Comparison of ENCODE assay signal across 22 cellular contexts in genomic region chr2:143632751-143633374, GRCh38.
DNase-seq lines count a peak whose midpoint lies in the region; ATAC-seq and TF ChIP-seq lines count a peak whose summit lies in the region.
"Had no signal": no experiment of that assay in that cellular context is flagged by ENCODE, and none has a peak within 500 bp of the region (broad histone marks: within the 10 kb centered on the region; RNA-seq: fewer than 3 reads in every experiment).

No MANE protein-coding gene starts in this region.

- ATAC-seq in left lung, result peak; percentile 28
- no peak for ATAC-seq in body of pancreas
- ATAC-seq in gastroesophageal sphincter, result no peak
- ATAC-seq: activated CD8-positive, alpha-beta memory T cell treated with anti-CD3 and anti-CD28 coated beads, Interleukin-2, amount 10 ng/mL, durations not matched to agents 7 days and 5 days; esophagus mucosa; foreskin keratinocyte had no signal

- TF ChIP-seq CTCF in left lung (IDR thresholded peaks at IDR 0.05), result no peak
- TF ChIP-seq CTCF in body of pancreas (IDR thresholded peaks at IDR 0.05), result no peak
- TF ChIP-seq CTCF in gastroesophageal sphincter (IDR thresholded peaks at IDR 0.05), result no peak

- H3K27ac ChIP-seq in left lung (no peak overlapping the region), body of pancreas (no peak overlapping the region), gastroesophageal sphincter (no peak overlapping the region)
- H3K27ac ChIP-seq: foreskin keratinocyte, PC-9, tibial artery, VCaP had no signal

- no peak for TF ChIP-seq EP300 in gastroesophageal sphincter (IDR thresholded peaks at IDR 0.05)

- no peaks in the 10 kb centered on the region for H3K27me3 ChIP-seq in left lung
- H3K27me3 ChIP-seq in body of pancreas, result no peaks in the 10 kb centered on the region
- H3K27me3 ChIP-seq in gastroesophageal sphincter, result no peaks in the 10 kb centered on the region
- H3K27me3 ChIP-seq: foreskin keratinocyte, tibial artery had no signal

- WGBS in body of pancreas, 2 donors, result 68 to 73% methylated on average over 3 of the region's 3 CpGs
- 65 to 78% methylated on average over 3 of the region's 3 CpGs for WGBS in gastroesophageal sphincter (ENCODE audit: low coverage in 1 of 2), 2 donors

- peaks cover 0 to 13% of the 10 kb centered on the region in 2 donors for H3K9me3 ChIP-seq in left lung
- H3K9me3 ChIP-seq in body of pancreas, result no peaks in the 10 kb centered on the region
- peaks cover 0 to 15% (median 0%) of the 10 kb centered on the region in 3 donors for H3K9me3 ChIP-seq in gastroesophageal sphincter

- intact Hi-C loops in left lung (cut with DNase I), result no loop called here
- intact Hi-C loops in body of pancreas (cut with DNase I), result no loop called here

- DNase-seq in NCI-H1417 (lab: John Stamatoyannopoulos, UW) (peak in 2 of 3 experiments; percentile 46 to 85), NCI-H1417 treated with DMSO at 0.1 percent for 48 hours (lab: John Stamatoyannopoulos, UW) (no peak), NCI-H1436 (lab: John Stamatoyannopoulos, UW) (peak; percentile 30), NCI-H510A treated with DMSO at 0.1 percent for 48 hours (lab: John Stamatoyannopoulos, UW) (peak; percentile 79), left lung (no peak), body of pancreas (no peak)
- no peak for DNase-seq in activated effector memory CD4-positive, alpha-beta T cell treated with Interleukin-2 at 50 U/mL for 16 hours
- DNase-seq: 8988T; activated CD4-positive, alpha-beta T cell treated with anti-CD3 and anti-CD28 coated beads for 48 hours; activated CD8-positive, alpha-beta memory T cell treated with anti-CD3 and anti-CD28 coated beads, Interleukin-2, amount 10 ng/mL, durations not matched to agents 7 days and 5 days; CD4-positive, alpha-beta T cell; endodermal cell; foreskin keratinocyte; NCI-H1694 treated with DMSO at 0.1 percent for 48 hours; NCI-H446; PC-9; Right ventricle myocardium superior; tibial artery had no signal

- H3K4me3 ChIP-seq in left lung (no peak overlapping the region), body of pancreas (no peak overlapping the region), gastroesophageal sphincter (no peak overlapping the region)
- H3K4me3 ChIP-seq: lung, PC-9, tibial artery had no signal

- H3K36me3 ChIP-seq in left lung (no peaks in the 10 kb centered on the region), body of pancreas (replicated peaks in 1 of 2; ENCODE audit: insufficient read depth in 1 of 2, low read depth in 2 of 2) (no peaks in the 10 kb centered on the region), gastroesophageal sphincter (no peaks in the 10 kb centered on the region)
- H3K36me3 ChIP-seq: tibial artery had no signal

- H3K4me1 ChIP-seq in left lung (no peaks in the 10 kb centered on the region), body of pancreas (no peaks in the 10 kb centered on the region), gastroesophageal sphincter (no peaks in the 10 kb centered on the region)
- H3K4me1 ChIP-seq: foreskin keratinocyte, tibial artery had no signal

- no peak for TF ChIP-seq POLR2A in body of pancreas (IDR thresholded peaks at IDR 0.05)
- no peak for TF ChIP-seq POLR2A in gastroesophageal sphincter (IDR thresholded peaks at IDR 0.05)

Comparison
In these comparisons a context has a peak if more than half of its experiments do, and no peak if none do; other contexts are left out.
1. DNase-seq: peak in NCI-H1417 (2 of 3), NCI-H1436 (single experiment) and NCI-H510A treated with DMSO at 0.1 percent for 48 hours (single experiment); none in NCI-H1417 treated with DMSO at 0.1 percent for 48 hours (single experiment), left lung (0 of 2), activated effector memory CD4-positive, alpha-beta T cell treated with Interleukin-2 at 50 U/mL for 16 hours (single experiment) and body of pancreas (0 of 4).